ENCODE assay signal across 1 cellular context in the genomic region with DNA sequence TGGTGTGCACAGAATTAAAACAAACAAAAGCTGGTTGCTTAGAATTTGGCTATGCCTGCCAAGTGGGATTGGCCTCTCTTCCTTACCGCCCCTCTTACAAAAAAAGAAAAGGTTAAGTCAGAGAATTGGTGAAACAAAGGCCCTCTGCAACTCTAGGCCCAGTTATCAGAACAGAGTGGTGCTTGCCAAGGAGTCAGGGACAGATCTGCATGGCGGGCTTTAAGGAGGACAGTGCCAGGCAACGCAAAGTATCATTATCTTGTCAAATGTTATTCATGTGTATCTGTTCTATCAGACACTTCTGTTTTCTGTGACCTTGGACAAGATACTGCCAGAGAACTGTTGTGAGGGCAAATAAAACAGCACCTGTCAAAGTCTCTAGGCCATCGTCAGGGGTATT.
TF ChIP-seq lines count a peak whose summit lies in the region.

No MANE protein-coding gene starts in this region.

TF ChIP-seq in WTC11, 78 proteins besides CTCF, POLR2A, EP300 and RAD21 (continued from another document):
- TF ChIP-seq USF1 (CRISPR knock-in tag; IDR thresholded peaks at IDR 0.05) (no peak), ATF1 (CRISPR knock-in tag; IDR thresholded peaks at IDR 0.05) (no peak), NFE2L1 (CRISPR knock-in tag; IDR thresholded peaks at IDR 0.05) (no peak), CREM (CRISPR knock-in tag; IDR thresholded peaks at IDR 0.05) (no peak), ZNF423 (CRISPR knock-in tag; IDR thresholded peaks at IDR 0.05) (no peak), ZNF425 (CRISPR knock-in tag; conservative IDR thresholded peaks at IDR 0.05) (no peak), MYBL2 (CRISPR knock-in tag; IDR thresholded peaks at IDR 0.05) (no peak), ZNF232 (CRISPR knock-in tag; IDR thresholded peaks at IDR 0.05) (no peak), HMGXB4 (CRISPR knock-in tag; IDR thresholded peaks at IDR 0.05) (no peak), RORB (CRISPR knock-in tag; IDR thresholded peaks at IDR 0.05) (no peak), ZBTB21 (CRISPR knock-in tag; IDR thresholded peaks at IDR 0.05; ENCODE audit: borderline replicate concordance) (no peak)
